ENCODE assay signal across 10 cellular contexts in genomic region chr15:54803139-54803808, GRCh38.
DNase-seq lines count a peak whose midpoint lies in the region; ATAC-seq, FAIRE-seq and TF ChIP-seq lines count a peak whose summit lies in the region.
"Had no signal": no experiment of that assay in that cellular context is flagged by ENCODE, and none has a peak within 500 bp of the region (broad histone marks: within the 10 kb centered on the region; RNA-seq: fewer than 3 reads in every experiment).

No MANE protein-coding gene starts in this region.

- no peak for TF ChIP-seq RAD21 in HepG2 (CRISPR knock-in tag; IDR thresholded peaks at IDR 0.05)

- H3K27ac ChIP-seq in HepG2 (ENCODE audit: extremely low read length, insufficient read depth, low read length): no peak overlapping the region

- in situ Hi-C loops in HepG2 (cut with HindIII; ENCODE audit: extremely low pct_ligation_motif_present, low pct_unique_long_range_greater_than_20kb): no loop called here

- no peaks in the 10 kb centered on the region for H3K36me3 ChIP-seq in HepG2 (replicated peaks in 1 of 2; ENCODE audit: control insufficient read depth in 1 of 2, insufficient read depth in 2 of 2, low read length in 2 of 2)

- POLR2A ChIA-PET in HepG2 (lab: Yijun Ruan, JAX) (no interaction called here), GM10248 (lab: Yijun Ruan, JAX) (no interaction called here)

- BruUV-seq in HepG2 (replicated peaks; lab: Mats Ljungman, UMichigan): no TSS peak

- CTCF ChIA-PET in HepG2 (lab: Yijun Ruan, JAX; ENCODE audit: low intra/inter-chr PET ratio, low total read pairs) (no interaction called here), GM10248 (lab: Yijun Ruan, JAX) (no interaction called here)

- intact Hi-C loops in HepG2 (cut with micrococcal nuclease; ENCODE audit: unreplicated experiment): no loop called here

- H3K9me3 ChIP-seq in HepG2 (ENCODE audit: low read length): peaks cover 4% of the 10 kb centered on the region

- H3K4me2 ChIP-seq in HepG2 (ENCODE audit: low read depth, low read length): no peak overlapping the region

- no peak overlapping the region for H3K9ac ChIP-seq in HepG2 (ENCODE audit: insufficient read depth, low read depth, low read length)

- WGBS in HepG2 (ENCODE audit: low lambda C conversion rate): 1% methylated on average over 4 of the region's 4 CpGs

- ATAC-seq in GM18517 (IDR thresholded peaks at IDR 0.05; ENCODE audit: unreplicated experiment) (peak; percentile 61), HG02885 (IDR thresholded peaks at IDR 0.05; ENCODE audit: poor library complexity, unreplicated experiment) (peak; percentile 80), HepG2 (no peak)

- TF ChIP-seq POLR2A in HepG2 (IDR thresholded peaks at IDR 0.05; ENCODE audit: insufficient read depth in 1 of 2, low read depth in 2 of 2, low read length in 2 of 2): no peak

- no peak for TF ChIP-seq EP300 in HepG2 (IDR thresholded peaks at IDR 0.05; ENCODE audit: low read depth in 2 of 2, low read length in 2 of 2)
- TF ChIP-seq EP300 in HepG2 (CRISPR knock-in tag; IDR thresholded peaks at IDR 0.05; ENCODE audit: borderline replicate concordance): no peak

- no peak overlapping the region for H3K4me3 ChIP-seq in HepG2 (replicated peaks in 1 of 3; ENCODE audit: insufficient read depth in 1 of 3, low read depth in 2 of 3, low read length in 3 of 3)

- peak; percentile 93 for DNase-seq in NOMO-1 treated with DMSO at 0.1 percent for 48 hours (lab: John Stamatoyannopoulos, UW; ENCODE audit: unreplicated experiment)
- DNase-seq in HepG2 (ENCODE audit: low spot score): no peak
- DNase-seq in NCI-H146 treated with DMSO at 0.1 percent for 48 hours (lab: John Stamatoyannopoulos, UW; ENCODE audit: unreplicated experiment): no peak
- no peak for DNase-seq in central memory CD4-positive, alpha-beta T cell
- no peak for DNase-seq in DMS79 (lab: John Stamatoyannopoulos, UW)
- no peak for DNase-seq in GM10248 (ENCODE audit: extremely low spot score)

- no peaks in the 10 kb centered on the region for H3K79me2 ChIP-seq in HepG2 (ENCODE audit: insufficient read depth, low read length)

- H3K4me1 ChIP-seq in HepG2 (ENCODE audit: insufficient read depth, low read length): no peaks in the 10 kb centered on the region

- H3K27me3 ChIP-seq in HepG2 (ENCODE audit: control insufficient read depth in 1 of 2, insufficient read depth in 2 of 2, low read length in 2 of 2): no peaks in the 10 kb centered on the region

- no peak for FAIRE-seq in HepG2 (lab: Jason Lieb, UNC)
- FAIRE-seq: astrocyte, islet of Langerhans had no signal

- no peak for TF ChIP-seq CTCF in HepG2 (CRISPR knock-in tag; IDR thresholded peaks at IDR 0.05)
- no peak for TF ChIP-seq CTCF in GM10248 (IDR thresholded peaks at IDR 0.05; ENCODE audit: control extremely low read depth, extremely low read depth, low read depth, missing control alignments)

- H4K20me1 ChIP-seq in HepG2 (ENCODE audit: insufficient read depth, low read length): no peaks in the 10 kb centered on the region

- H2AFZ ChIP-seq in HepG2 (ENCODE audit: low read length): no peak overlapping the region

TF ChIP-seq in HepG2, 621 proteins besides CTCF, POLR2A, EP300 and RAD21:
- no peak for TF ChIP-seq ZNF556 (CRISPR knock-in tag; IDR thresholded peaks at IDR 0.05; ENCODE audit: borderline replicate concordance)
- no peak for TF ChIP-seq KLF12 (CRISPR knock-in tag; IDR thresholded peaks at IDR 0.05; ENCODE audit: borderline replicate concordance)
- TF ChIP-seq GZF1 (CRISPR knock-in tag; IDR thresholded peaks at IDR 0.05): no peak
- TF ChIP-seq PAWR (CRISPR knock-in tag; IDR thresholded peaks at IDR 0.05; ENCODE audit: borderline replicate concordance): no peak
- no peak for TF ChIP-seq TEAD3 (CRISPR knock-in tag; optimal IDR thresholded peaks at IDR 0.05; ENCODE audit: borderline replicate concordance)
- TF ChIP-seq CREB1 (IDR thresholded peaks at IDR 0.05): 0 out of 2 replicates have a peak, but pooled peaks have one; percentile 9
- TF ChIP-seq CREB1 (CRISPR knock-in tag; IDR thresholded peaks at IDR 0.05): no peak
- TF ChIP-seq ZSCAN21 (CRISPR knock-in tag; IDR thresholded peaks at IDR 0.05; ENCODE audit: borderline replicate concordance): no peak
- TF ChIP-seq E2F5 (CRISPR knock-in tag; conservative IDR thresholded peaks at IDR 0.05): no peak
